ENCODE assay signal across 24 cellular contexts in genomic region chr22:44538518-44539315, GRCh38. TPM values are rescaled to one million over a fixed set of nuclear protein-coding genes. Genes with fewer than 3 reads are reported as not detected.
A peak's percentile ranks its signal among the peaks of the same experiment; 100 is the strongest.
DNase-seq lines count a peak whose midpoint lies in the region; ATAC-seq, FAIRE-seq and TF ChIP-seq lines count a peak whose summit lies in the region.
"Had no signal": no experiment of that assay in that cellular context is flagged by ENCODE, and none has a peak within 500 bp of the region (broad histone marks: within the 10 kb centered on the region; RNA-seq: fewer than 3 reads in every experiment).

No MANE protein-coding gene starts in this region.

- H3K4me3 ChIP-seq in HCT116 (replicated peaks in 1 of 2; ENCODE audit: low read depth in 1 of 2, low read length in 2 of 2) (peak overlapping the region in 1 of 2 experiments; percentile 5; a peak in 1 of 4 replicates), H1 (ENCODE audit: extremely low read depth in 1 of 4, insufficient read depth in 2 of 4, low read depth in 3 of 4, low read length in 4 of 4) (no peak overlapping the region)
- H3K4me3 ChIP-seq: SJSA1 had no signal

- H3K36me3 ChIP-seq in HCT116 (ENCODE audit: control insufficient read depth in 1 of 2, insufficient read depth in 2 of 2, low read length in 2 of 2) (no peaks in the 10 kb centered on the region), H1 (ENCODE audit: control insufficient read depth in 2 of 4, insufficient read depth in 4 of 4, low read length in 3 of 4) (no peaks in the 10 kb centered on the region)
- H3K36me3 ChIP-seq: SJSA1 had no signal

- H4K91ac ChIP-seq in H1 (replicated peaks; ENCODE audit: insufficient read length, low read length), result peak overlapping the region; percentile 49

- H3K23me2 ChIP-seq in H1 (ENCODE audit: low read depth, low read length), result peaks cover 10% of the 10 kb centered on the region; the same call in 1 of the 2 replicates

- H3K56ac ChIP-seq in H1 (replicated peaks; ENCODE audit: insufficient read length, low read depth, low read length), result no peak overlapping the region

- no peak for TF ChIP-seq POLR2A in HCT116 (IDR thresholded peaks at IDR 0.05; ENCODE audit: borderline replicate concordance, extremely low read depth, insufficient read depth, insufficient read length)
- TF ChIP-seq POLR2A in H1 (IDR thresholded peaks at IDR 0.05; ENCODE audit: control extremely low read depth in 1 of 2, low read depth in 2 of 2, low read length in 2 of 2), result no peak

- TF ChIP-seq RAD21 in HCT116 (IDR thresholded peaks at IDR 0.05; ENCODE audit: low read depth) (no peak), H1 (IDR thresholded peaks at IDR 0.05 in 1 of 2, conservative IDR thresholded peaks at IDR 0.05 in 1 of 2; ENCODE audit: low read depth in 2 of 2, low read length in 2 of 2) (no peak)

- CTCF ChIA-PET in HCT116 (lab: Charles Lee), result no interaction called here
- CTCF ChIA-PET in H1 (lab: Charles Lee; ENCODE audit: partially characterized antibody), result no interaction called here
- CTCF ChIA-PET in activated CD8-positive, alpha-beta T cell treated with anti-CD3 and anti-CD28 coated beads, Interleukin-2, amount 10 ng/mL, durations not matched to agents 7 days and 5 days (lab: Charles Lee), result no interaction called here

- H3K9me2 ChIP-seq in HCT116 (ENCODE audit: insufficient read depth), result no peaks in the 10 kb centered on the region

- H3K4ac ChIP-seq in H1 (replicated peaks; ENCODE audit: insufficient read length, low read depth, low read length), result no peak overlapping the region

- FAIRE-seq in H1 (lab: Jason Lieb, UNC), result no peak
- FAIRE-seq: A204.1, G401.6, GM12892, RCC 7860 had no signal

- no peak overlapping the region for H2BK20ac ChIP-seq in H1 (ENCODE audit: low read length)

- 0 out of 2 replicates have a peak overlapping the region, but pooled peaks have one; percentile 61 for H2BK15ac ChIP-seq in H1 (ENCODE audit: low read length)

- no peaks in the 10 kb centered on the region for H3K36me3 Mint-ChIP-seq in activated CD8-positive, alpha-beta T cell treated with anti-CD3 and anti-CD28 coated beads, Interleukin-2, amount 10 ng/mL, durations not matched to agents 7 days and 5 days (ENCODE audit: low read depth)
- H3K36me3 Mint-ChIP-seq: CD14-positive monocyte had no signal

- no peak overlapping the region for H4K8ac ChIP-seq in H1 (ENCODE audit: extremely low read depth, insufficient read depth, low read length)

- TF ChIP-seq EP300 in H1 (IDR thresholded peaks at IDR 0.05; ENCODE audit: borderline replicate concordance in 1 of 2, low read depth in 2 of 2, low read length in 2 of 2), result no peak

- no peak overlapping the region for H2AK5ac ChIP-seq in H1 (ENCODE audit: low read depth, low read length)

- H3K18ac ChIP-seq in H1 (ENCODE audit: extremely low read depth, low read length), result no peak overlapping the region

- H3K79me1 ChIP-seq in H1 (ENCODE audit: low read depth, low read length), result no peaks in the 10 kb centered on the region

- no peak overlapping the region for H3K27ac Mint-ChIP-seq in activated CD8-positive, alpha-beta T cell treated with anti-CD3 and anti-CD28 coated beads, Interleukin-2, amount 10 ng/mL, durations not matched to agents 7 days and 5 days
- H3K27ac Mint-ChIP-seq: B cell had no signal

- H3K14ac ChIP-seq in H1 (ENCODE audit: insufficient read length), result no peak overlapping the region

- H3K27me3 Mint-ChIP-seq in activated CD8-positive, alpha-beta T cell treated with anti-CD3 and anti-CD28 coated beads, Interleukin-2, amount 10 ng/mL, durations not matched to agents 7 days and 5 days (ENCODE audit: low read depth), result peaks cover 7% of the 10 kb centered on the region

- H3K27ac ChIP-seq in HCT116 (ENCODE audit: low read depth, low read length), result no peak overlapping the region
- no peak overlapping the region for H3K27ac ChIP-seq in H1 (ENCODE audit: low read depth, low read length)
- H3K27ac ChIP-seq: HL-60, SJSA1 had no signal

- RAD21 ChIA-PET in HCT116 (lab: Charles Lee; ENCODE audit: low non-redundant PET in 1 of 2, low total read pairs in 2 of 2, uncharacterized antibody in 2 of 2, unreplicated experiment in 2 of 2), result no interaction called here

- H2BK120ac ChIP-seq in H1 (replicated peaks; ENCODE audit: low read depth, low read length), result no peak overlapping the region

- DNase-seq in COLO668 (lab: John Stamatoyannopoulos, UW; ENCODE audit: unreplicated experiment), result peak; percentile 57
- no peak for DNase-seq in HCT116 (ENCODE audit: low read depth, low spot score)
- DNase-seq in H1 (ENCODE audit: low read depth in 1 of 2, low spot score in 2 of 2), result no peak
- DNase-seq in mesenteric fat pad (ENCODE audit: low spot score), result peak; percentile 47
- DNase-seq in medulla oblongata (ENCODE audit: extremely low spot score), result no peak
- DNase-seq in activated CD8-positive, alpha-beta T cell treated with anti-CD3 and anti-CD28 coated beads, Interleukin-2, amount 10 ng/mL, durations not matched to agents 7 days and 5 days, result no peak
- DNase-seq: H7; NCI-H1105; NCI-H146; NCI-H226; NCI-H524; NCI-H774; NK-92 treated with Interleukin-12 subunit alpha and Interleukin-12 subunit beta, amount 100 ng/mL, for 24 hours had no signal

- no peaks in the 10 kb centered on the region for H3K4me1 Mint-ChIP-seq in activated CD8-positive, alpha-beta T cell treated with anti-CD3 and anti-CD28 coated beads, Interleukin-2, amount 10 ng/mL, durations not matched to agents 7 days and 5 days (ENCODE audit: low read depth)

- H4K20me1 ChIP-seq in HCT116 (ENCODE audit: insufficient read depth), result no peaks in the 10 kb centered on the region
- no peaks in the 10 kb centered on the region for H4K20me1 ChIP-seq in H1 (replicated peaks in 1 of 2; ENCODE audit: control insufficient read depth in 1 of 2, insufficient read depth in 2 of 2, low read length in 2 of 2)

- no TSS peak for BruUV-seq in HCT116 (replicated peaks; lab: Mats Ljungman, UMichigan)

- H3K9me3 Mint-ChIP-seq in activated CD8-positive, alpha-beta T cell treated with anti-CD3 and anti-CD28 coated beads, Interleukin-2, amount 10 ng/mL, durations not matched to agents 7 days and 5 days (ENCODE audit: insufficient read depth), result no peaks in the 10 kb centered on the region

- H3K4me1 ChIP-seq in HCT116 (ENCODE audit: control insufficient read depth in 1 of 2, insufficient read depth in 2 of 2, low read length in 2 of 2) (peaks cover 2 to 11% of the 10 kb centered on the region in 2 experiments; a peak in 2 of 4 replicates), H1 (replicated peaks in 1 of 4; ENCODE audit: control insufficient read depth in 3 of 4, insufficient read depth in 4 of 4, low read length in 3 of 4) (peaks cover 0 to under 1% (median under 1%) of the 10 kb centered on the region in 4 experiments; a peak in 5 of 7 replicates)

- ATAC-seq in HCT116 (peak; percentile 20; the same call in 1 of the 2 replicates), GM18519 (IDR thresholded peaks at IDR 0.05; ENCODE audit: low FRiP score, unreplicated experiment) (no peak), GM18870 (IDR thresholded peaks at IDR 0.05; ENCODE audit: unreplicated experiment) (no peak)
- no peak for ATAC-seq in activated CD8-positive, alpha-beta T cell treated with anti-CD3 and anti-CD28 coated beads, Interleukin-2, amount 10 ng/mL, durations not matched to agents 7 days and 5 days
- ATAC-seq: Right ventricle myocardium inferior had no signal

- H3K4me2 ChIP-seq in HCT116 (ENCODE audit: low read length), result peak overlapping the region; percentile 41
- H3K4me2 ChIP-seq in H1 (ENCODE audit: insufficient read depth in 1 of 2, low read depth in 2 of 2, low read length in 2 of 2), result no peak overlapping the region

- intact Hi-C loops in HCT116 (cut with micrococcal nuclease), result no loop called here

- H3K23ac ChIP-seq in H1 (ENCODE audit: insufficient read length), result no peak overlapping the region

- no peak overlapping the region for H3K4me3 Mint-ChIP-seq in activated CD8-positive, alpha-beta T cell treated with anti-CD3 and anti-CD28 coated beads, Interleukin-2, amount 10 ng/mL, durations not matched to agents 7 days and 5 days
- H3K4me3 Mint-ChIP-seq: B cell had no signal

- H2BK12ac ChIP-seq in H1 (ENCODE audit: low read depth, low read length), result no peak overlapping the region

- H3K9me3 ChIP-seq in HCT116 (ENCODE audit: control insufficient read depth in 1 of 2, insufficient read depth in 1 of 2, low read depth in 1 of 2, low read length in 2 of 2), result no peaks in the 10 kb centered on the region
- H3K9me3 ChIP-seq in H1 (ENCODE audit: insufficient read depth in 2 of 2, low read depth in 1 of 2, low read length in 1 of 2), result no peaks in the 10 kb centered on the region
- H3K9me3 ChIP-seq: SJSA1 had no signal

- TF ChIP-seq CTCF in HCT116 (IDR thresholded peaks at IDR 0.05 in 2 of 3, conservative IDR thresholded peaks at IDR 0.05 in 1 of 3; ENCODE audit: borderline replicate concordance in 1 of 3, insufficient read depth in 1 of 3, low read depth in 2 of 3, low read length in 2 of 3) (no peak), H1 (IDR thresholded peaks at IDR 0.05; ENCODE audit: control extremely low read depth in 1 of 3, insufficient read depth in 1 of 3, low read depth in 1 of 3, low read length in 3 of 3) (no peak)

- WGBS in H1 (ENCODE audit: extremely low coverage in 1 of 2, insufficient coverage in 1 of 2, insufficient read length in 1 of 2, insufficient replicate concordance in 2 of 2, low coverage in 1 of 2, low lambda C conversion rate in 2 of 2, missing lambda C conversion rate in 1 of 2), 2 experiments, result 81% methylated on average over 8 of the region's 8 CpGs; no CpG with 5 or more reads in 1 of the 2 experiments

- POLR2A ChIA-PET in HCT116 (lab: Charles Lee) (no interaction called here), H1 (lab: Charles Lee; ENCODE audit: partially characterized antibody) (no interaction called here)
- POLR2A ChIA-PET in activated CD8-positive, alpha-beta T cell treated with anti-CD3 and anti-CD28 coated beads, Interleukin-2, amount 10 ng/mL, durations not matched to agents 7 days and 5 days (lab: Charles Lee), result no interaction called here

- no peak overlapping the region for H3K9ac ChIP-seq in HCT116 (ENCODE audit: low read length)
- H3K9ac ChIP-seq in H1 (replicated peaks in 1 of 4; ENCODE audit: extremely low read depth in 1 of 4, low read depth in 3 of 4, low read length in 3 of 4), result no peak overlapping the region

- H3K27me3 ChIP-seq in HCT116 (ENCODE audit: insufficient read depth, low read length), result peaks cover 29% of the 10 kb centered on the region; the same call in 1 of the 2 replicates
- H3K27me3 ChIP-seq in H1 (replicated peaks in 1 of 4; ENCODE audit: control insufficient read depth in 3 of 4, extremely low read depth in 1 of 4, insufficient read depth in 3 of 4, low read length in 3 of 4), result no peaks in the 10 kb centered on the region; a peak in 1 of 7 replicates
- H3K27me3 ChIP-seq: SJSA1 had no signal

- H2AFZ ChIP-seq in HCT116 (ENCODE audit: low read depth, low read length, poor library complexity, severe bottlenecking) (no peak overlapping the region), H1 (ENCODE audit: low read length) (no peak overlapping the region)

- no peak overlapping the region for H4K5ac ChIP-seq in H1 (ENCODE audit: insufficient read length, low read depth, low read length)

- H3K79me2 ChIP-seq in HCT116 (ENCODE audit: insufficient read depth, low read length), result no peaks in the 10 kb centered on the region
- H3K79me2 ChIP-seq in H1 (ENCODE audit: control insufficient read depth in 1 of 2, insufficient read depth in 2 of 2, low read length in 2 of 2), result no peaks in the 10 kb centered on the region

- no peak overlapping the region for H2BK5ac ChIP-seq in H1 (ENCODE audit: low read depth, low read length)

RNA-seq across cellular contexts. Expression of gene RTL6, which starts 40.7 kb away (rescaled TPM):
- total RNA-seq in HCT116 (2021; ENCODE audit: unreplicated experiment), result 22.9 TPM
- polyA plus RNA-seq in HCT116 (2012), result 15.6 and 15.7 TPM in 2 replicates
- total RNA-seq in H1 (2021; fragmentation: NEBNext Ultra II Directional; extraction: Animal tissue kit (Norgen Biotek cat#: 25700)), result 27.5 and 28.3 TPM in 2 replicates
- polyA plus RNA-seq in H1 (2011; rRNA removed), result 16.4 and 22.9 TPM in 2 replicates
- 18.9 TPM for polyA plus RNA-seq in H1 (2011; cell fraction: cytosol; rRNA removed)
- 17.0 TPM for polyA plus RNA-seq in H1 (2011; cell fraction: nucleus; rRNA removed)
- polyA plus RNA-seq in H1 (2012, experiment 1 of 2), result 18.5 to 21.0 TPM (median 20.5 TPM) in 4 replicates
- polyA plus RNA-seq in H1 (2012, experiment 2 of 2), result 16.6 TPM
- polyA plus RNA-seq in H1 (2013, experiment 1 of 2), result 11.5 TPM
- 11.9 TPM for polyA plus RNA-seq in H1 (2013, experiment 2 of 2)
- polyA minus RNA-seq in H1 (2011; rRNA and poly(A)+ RNA removed), result 46.1 and 52.6 TPM in 2 replicates
- 24.7 TPM for polyA minus RNA-seq in H1 (2011; cell fraction: cytosol; rRNA and poly(A)+ RNA removed)
- 28.3 TPM for polyA minus RNA-seq in H1 (2011; cell fraction: nucleus; rRNA and poly(A)+ RNA removed)
- total RNA-seq in mesenteric fat pad, result 29.6 TPM
- total RNA-seq in activated CD8-positive, alpha-beta T cell treated with anti-CD3 and anti-CD28 coated beads, Interleukin-2, amount 10 ng/mL, durations not matched to agents 7 days and 5 days, result 1 to 10 TPM; 6.8 to 7.3 TPM

Comparison
In these comparisons a context has a peak if more than half of its experiments do, and no peak if none do; other contexts are left out.
1. DNase-seq: peak in COLO668 (single experiment) and mesenteric fat pad (single experiment); none in HCT116 (single experiment), H1 (0 of 2), medulla oblongata (single experiment) and activated CD8-positive, alpha-beta T cell treated with anti-CD3 and anti-CD28 coated beads, Interleukin-2, amount 10 ng/mL, durations not matched to agents 7 days and 5 days (single experiment).